In genomic region chr17:75904749-75905521, GRCh38 we compare ENCODE assay signal across 8 cellular contexts. TPM values are rescaled to one million over a fixed set of nuclear protein-coding genes. Genes with fewer than 3 reads are reported as not detected.
DNase-seq lines count a peak whose midpoint lies in the region; ATAC-seq and TF ChIP-seq lines count a peak whose summit lies in the region.

MRPL38 (minus strand) TSS chr17:75904884; CDS start chr17:75904875, 9 bp downstream.

- H3K9me3 ChIP-seq in SK-N-SH (no peaks in the 10 kb centered on the region), osteoblast (ENCODE audit: low read depth, low read length) (no peaks in the 10 kb centered on the region), thoracic aorta (no peaks in the 10 kb centered on the region)

- peak within 1 kb of the TSS; percentile 70 to 88 for H3K4me3 ChIP-seq in SK-N-SH (ENCODE audit: low read depth in 2 of 2, low read length in 1 of 2)
- H3K4me3 ChIP-seq in osteoblast (ENCODE audit: insufficient read depth, low read length), result peak within 1 kb of the TSS; percentile 83
- peak within 1 kb of the TSS; percentile 89 for H3K4me3 ChIP-seq in thoracic aorta

- no peaks in the 10 kb centered on the region for H3K9me3 Mint-ChIP-seq in activated naive CD4-positive, alpha-beta T cell treated with anti-CD3 and anti-CD28 coated beads, Interleukin-2, amount 50 U/mL, for 24 hours

- H4K20me1 ChIP-seq in SK-N-SH (ENCODE audit: insufficient read depth) (no peaks in the 10 kb centered on the region), osteoblast (ENCODE audit: insufficient read depth, low read length) (no peaks in the 10 kb centered on the region)

- peak within 1 kb of the TSS; percentile 96 for H3K4me3 Mint-ChIP-seq in activated naive CD4-positive, alpha-beta T cell treated with anti-CD3 and anti-CD28 coated beads, Interleukin-2, amount 50 U/mL, for 24 hours

- H3F3A ChIP-seq in SK-N-SH (replicated peaks; ENCODE audit: insufficient read depth), result peaks cover 17% of the 10 kb centered on the region

- H3K36me3 ChIP-seq in SK-N-SH (replicated peaks in 1 of 2; ENCODE audit: control insufficient read depth in 1 of 2, insufficient read depth in 2 of 2, low read length in 1 of 2) (peaks cover 20 to 21% of the 10 kb centered on the region in 2 experiments), osteoblast (ENCODE audit: insufficient read depth, low read length) (peaks cover 18% of the 10 kb centered on the region), thoracic aorta (peaks cover 17% of the 10 kb centered on the region)

- H3K27me3 Mint-ChIP-seq in activated naive CD4-positive, alpha-beta T cell treated with anti-CD3 and anti-CD28 coated beads, Interleukin-2, amount 50 U/mL, for 24 hours, result no peaks in the 10 kb centered on the region

- peak within 1 kb of the TSS; percentile 94 for H3K27ac Mint-ChIP-seq in activated naive CD4-positive, alpha-beta T cell treated with anti-CD3 and anti-CD28 coated beads, Interleukin-2, amount 50 U/mL, for 24 hours

- peak in 1 of 2 experiments; percentile 56; a peak in 1 of 4 replicates for TF ChIP-seq EP300 in SK-N-SH (IDR thresholded peaks at IDR 0.05; ENCODE audit: borderline replicate concordance in 1 of 2, low read depth in 1 of 2, low read length in 1 of 2)

- DNase-seq in GM10248 (ENCODE audit: extremely low spot score) (peak; percentile 99), NCI-H1048 (lab: John Stamatoyannopoulos, UW) (peak; percentile 91), SK-N-SH (peak; percentile 99), glomerular endothelial cell (ENCODE audit: extremely low read depth, low read depth, low spot score) (peak; percentile 48), osteoblast (ENCODE audit: insufficient read length, low spot score, missing footprints) (peak; percentile 99), thoracic aorta (ENCODE audit: low spot score) (peak; percentile 62)

- H3K4me1 Mint-ChIP-seq in activated naive CD4-positive, alpha-beta T cell treated with anti-CD3 and anti-CD28 coated beads, Interleukin-2, amount 50 U/mL, for 24 hours, result peaks cover 11% of the 10 kb centered on the region

- H3K79me2 ChIP-seq in SK-N-SH (ENCODE audit: insufficient read depth) (peaks cover 30% of the 10 kb centered on the region; the same call in 1 of the 2 replicates), osteoblast (ENCODE audit: insufficient read depth, low read length) (peaks cover 7% of the 10 kb centered on the region)

- ATAC-seq in HG02571 (IDR thresholded peaks at IDR 0.05; ENCODE audit: unreplicated experiment) (peak; percentile 91), thoracic aorta (ENCODE audit: insufficient number of reproducible peaks, low FRiP score, low read depth) (peak; percentile 83)

- POLR2A ChIA-PET in GM10248 (lab: Yijun Ruan, JAX), result no interaction called here
- POLR2A ChIA-PET in SK-N-SH (lab: Yijun Ruan, JAX), result interaction anchor here (0.6 to 2.0 kb wide), 13 partner anchors 9 to 125 kb away, joined by 3 to 8 read pairs (median 4); partner anchors contain the start of gene WBP2

- H3K4me1 ChIP-seq in SK-N-SH (ENCODE audit: control insufficient read depth in 1 of 2, insufficient read depth in 2 of 2, low read depth in 1 of 2, low read length in 1 of 2) (peaks cover 4 to 13% of the 10 kb centered on the region in 2 experiments; a peak in 2 of 4 replicates), osteoblast (ENCODE audit: insufficient read depth, low read length) (peaks cover 9% of the 10 kb centered on the region), thoracic aorta (ENCODE audit: control insufficient read depth in 1 of 2, low read depth in 2 of 2) (peaks cover 6 to 7% of the 10 kb centered on the region in 2 donors)

- H3K4me2 ChIP-seq in SK-N-SH (peak within 1 kb of the TSS; percentile 91), osteoblast (ENCODE audit: insufficient read depth, low read length) (peak within 1 kb of the TSS; percentile 83)

- peak; percentile 94 for TF ChIP-seq RAD21 in SK-N-SH (IDR thresholded peaks at IDR 0.05; ENCODE audit: low read length)

- peak within 1 kb of the TSS; percentile 78 for H3K9ac ChIP-seq in SK-N-SH

- no peaks in the 10 kb centered on the region for H3K27me3 ChIP-seq in SK-N-SH (ENCODE audit: insufficient read depth)
- H3K27me3 ChIP-seq in osteoblast (ENCODE audit: insufficient read depth, low read length), result no peaks in the 10 kb centered on the region
- no peaks in the 10 kb centered on the region for H3K27me3 ChIP-seq in thoracic aorta (replicated peaks; ENCODE audit: insufficient read depth)

- peak within 1 kb of the TSS; percentile 99 for H2AFZ ChIP-seq in SK-N-SH (ENCODE audit: low read depth)
- H2AFZ ChIP-seq in osteoblast (ENCODE audit: low read length), result peak within 1 kb of the TSS; percentile 88

- peak within 1 kb of the TSS; percentile 66 to 86 for H3K27ac ChIP-seq in SK-N-SH (ENCODE audit: low read depth in 2 of 2, low read length in 1 of 2)
- peak within 1 kb of the TSS; percentile 56 for H3K27ac ChIP-seq in osteoblast (ENCODE audit: low read depth, low read length)
- peak within 1 kb of the TSS; percentile 91 to 95 for H3K27ac ChIP-seq in thoracic aorta

- CTCF ChIA-PET in GM10248 (lab: Yijun Ruan, JAX) (interaction anchor here (0.7 to 12.4 kb wide), 35 partner anchors 10 to 480 kb away, joined by 3 to 239 read pairs (median 3); partner anchors contain the start of genes ACOX1, CDK3, TEN1 and TRIM65), SK-N-SH (lab: Yijun Ruan, JAX) (interaction anchor here (0.6 to 5.6 kb wide), 70 partner anchors 9 to 1703 kb away, joined by 3 to 142 read pairs (median 4); partner anchors contain the start of genes ACOX1, CDK3, EXOC7 and FBF1)

- no peaks in the 10 kb centered on the region for H3K9me2 ChIP-seq in SK-N-SH

- TF ChIP-seq CTCF in GM10248 (IDR thresholded peaks at IDR 0.05; ENCODE audit: control extremely low read depth, extremely low read depth, low read depth, missing control alignments) (peak; percentile 87), SK-N-SH (IDR thresholded peaks at IDR 0.05) (peak; percentile 99), osteoblast (IDR thresholded peaks at IDR 0.05; ENCODE audit: extremely low read depth, low read depth, low read length) (peak; percentile 82), thoracic aorta (IDR thresholded peaks at IDR 0.05) (peak; percentile 98)

- WGBS in SK-N-SH (ENCODE audit: low lambda C conversion rate), result 5% methylated on average over 37 of the region's 69 CpGs

- H3K36me3 Mint-ChIP-seq in activated naive CD4-positive, alpha-beta T cell treated with anti-CD3 and anti-CD28 coated beads, Interleukin-2, amount 50 U/mL, for 24 hours, result no peaks in the 10 kb centered on the region

TF ChIP-seq in SK-N-SH, 30 proteins besides CTCF, POLR2A, EP300 and RAD21 (continues in another document):
- peak; percentile 69 for TF ChIP-seq GABPA (IDR thresholded peaks at IDR 0.05; ENCODE audit: low read depth)
- peak; percentile 55 for TF ChIP-seq PBX3 (IDR thresholded peaks at IDR 0.05)
- peak; percentile 93 for TF ChIP-seq TAF1 (IDR thresholded peaks at IDR 0.05; ENCODE audit: borderline replicate concordance, low read depth, low read length)
- peak; percentile 66; the same call in 1 of the 2 replicates for TF ChIP-seq TCF12 (IDR thresholded peaks at IDR 0.05)
- peak; percentile 83 for TF ChIP-seq MXI1 (IDR thresholded peaks at IDR 0.05; ENCODE audit: low read depth, low read length)
- peak; percentile 40; the same call in 1 of the 2 replicates for TF ChIP-seq NRF1 (IDR thresholded peaks at IDR 0.05; ENCODE audit: low read depth, low read length)
- TF ChIP-seq, protein P1, sequence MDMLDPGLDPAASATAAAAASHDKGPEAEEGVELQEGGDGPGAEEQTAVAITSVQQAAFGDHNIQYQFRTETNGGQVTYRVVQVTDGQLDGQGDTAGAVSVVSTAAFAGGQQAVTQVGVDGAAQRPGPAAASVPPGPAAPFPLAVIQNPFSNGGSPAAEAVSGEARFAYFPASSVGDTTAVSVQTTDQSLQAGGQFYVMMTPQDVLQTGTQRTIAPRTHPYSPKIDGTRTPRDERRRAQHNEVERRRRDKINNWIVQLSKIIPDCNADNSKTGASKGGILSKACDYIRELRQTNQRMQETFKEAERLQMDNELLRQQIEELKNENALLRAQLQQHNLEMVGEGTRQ (IDR thresholded peaks at IDR 0.05; ENCODE audit: borderline replicate concordance, low read depth, low read length), result no peak
- no peak; the same call in 1 of the 2 replicates for TF ChIP-seq FOSL2 (IDR thresholded peaks at IDR 0.05; ENCODE audit: borderline replicate concordance, low read depth)
- peak; percentile 92 for TF ChIP-seq RCOR1 (IDR thresholded peaks at IDR 0.05; ENCODE audit: low read length)
- TF ChIP-seq, protein P2, sequence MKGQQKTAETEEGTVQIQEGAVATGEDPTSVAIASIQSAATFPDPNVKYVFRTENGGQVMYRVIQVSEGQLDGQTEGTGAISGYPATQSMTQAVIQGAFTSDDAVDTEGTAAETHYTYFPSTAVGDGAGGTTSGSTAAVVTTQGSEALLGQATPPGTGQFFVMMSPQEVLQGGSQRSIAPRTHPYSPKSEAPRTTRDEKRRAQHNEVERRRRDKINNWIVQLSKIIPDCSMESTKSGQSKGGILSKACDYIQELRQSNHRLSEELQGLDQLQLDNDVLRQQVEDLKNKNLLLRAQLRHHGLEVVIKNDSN (IDR thresholded peaks at IDR 0.05; ENCODE audit: borderline replicate concordance, low read depth), result peak; percentile 56; the same call in 1 of the 2 replicates
- TF ChIP-seq YY1 (IDR thresholded peaks at IDR 0.05; ENCODE audit: low read depth), result peak; percentile 92
- no peak; the same call in 1 of the 2 replicates for TF ChIP-seq MEF2A (IDR thresholded peaks at IDR 0.05; ENCODE audit: borderline replicate concordance, low read depth)
- peak; percentile 90 for TF ChIP-seq ELF1 (IDR thresholded peaks at IDR 0.05)
- TF ChIP-seq POLR2AphosphoS5 (IDR thresholded peaks at IDR 0.05; ENCODE audit: low read depth, low read length), result peak; percentile 75; the same call in 1 of the 2 replicates
- no peak; the same call in 1 of the 2 replicates for TF ChIP-seq RXRA (IDR thresholded peaks at IDR 0.05; ENCODE audit: borderline replicate concordance, low read depth)

RNA-seq across cellular contexts. Expression of gene MRPL38, which starts in this region (rescaled TPM):
- polyA plus RNA-seq in SK-N-SH (2012; rRNA removed), result 62.5 and 93.9 TPM in 2 replicates
- polyA plus RNA-seq in SK-N-SH (2012; cell fraction: cytosol; rRNA removed), result 28.7 and 43.8 TPM in 2 replicates
- polyA plus RNA-seq in SK-N-SH (2012; cell fraction: nucleus; rRNA removed), result 321 and 427 TPM in 2 replicates
- total RNA-seq in glomerular endothelial cell (33.9 and 36.8 TPM in 2 replicates), osteoblast (36.6 and 37.1 TPM in 2 replicates), thoracic aorta (10 to 100 TPM; 42.4 to 56.2 TPM)

Comparison
In these comparisons a context has a peak if more than half of its experiments do, and no peak if none do; other contexts are left out.
1. Peak in every context shown above with its lines: DNase-seq, ATAC-seq, H3K4me3 ChIP-seq and H3K27ac ChIP-seq.
2. DNase-seq: peak in every context shown above with its lines; median percentile 99 in GM10248; 99 in SK-N-SH; 99 in osteoblast; 91 in NCI-H1048; 62 in thoracic aorta; 48 in glomerular endothelial cell.